In genomic region chr2:53507070-53507469, GRCh38 we compare ENCODE assay signal across 7 cellular contexts.
DNase-seq lines count a peak whose midpoint lies in the region; ATAC-seq, FAIRE-seq and TF ChIP-seq lines count a peak whose summit lies in the region.
"Not testable (repeated sequence)": the region's sequence is repeated elsewhere in the genome, so short reads cannot be mapped to it uniquely, and the experiment has no call there.

No MANE protein-coding gene starts in this region.

- H3K27me3 ChIP-seq in IMR-90 (ENCODE audit: control insufficient read depth, insufficient read depth, low read length); bronchial epithelial cell (ENCODE audit: control insufficient read depth, insufficient read depth, low read length); foreskin keratinocyte; trophoblast cell (ENCODE audit: insufficient read depth, low read length): not testable (repeated sequence)

- H4K5ac ChIP-seq in IMR-90 (ENCODE audit: low read depth, low read length), result not testable (repeated sequence)

- H4K20me1 ChIP-seq in IMR-90 (ENCODE audit: insufficient read depth, low read length), result not testable (repeated sequence)

- no CpG with 5 or more reads among the region's 3 CpGs for WGBS in IMR-90 (ENCODE audit: extremely low coverage in 2 of 2, insufficient read length in 1 of 2), 2 experiments
- WGBS in trophoblast cell (ENCODE audit: extremely low coverage, insufficient coverage, insufficient read length), result no CpG with 5 or more reads among the region's 3 CpGs

- not testable (repeated sequence) for H2BK12ac ChIP-seq in trophoblast cell (ENCODE audit: low read length)

- in situ Hi-C loops in IMR-90 (cut with MboI; ENCODE audit: low sequenced_read_pairs), result not testable (repeated sequence)

- H3K9me3 ChIP-seq in IMR-90 (ENCODE audit: control insufficient read depth, insufficient read depth, low read length); trophoblast cell (ENCODE audit: insufficient read depth, low read depth, low read length): not testable (repeated sequence)

- H3K4me3 ChIP-seq in IMR-90 (ENCODE audit: insufficient read depth, low read depth, low read length); bronchial epithelial cell (ENCODE audit: low read depth, low read length); trophoblast cell (ENCODE audit: low read depth, low read length): not testable (repeated sequence)

- H3K23ac ChIP-seq in IMR-90 (ENCODE audit: low read depth, low read length); trophoblast cell (ENCODE audit: low read length): not testable (repeated sequence)

- not testable (repeated sequence) for H3K36me3 ChIP-seq in IMR-90 (ENCODE audit: control insufficient read depth, insufficient read depth, low read length); bronchial epithelial cell (ENCODE audit: control insufficient read depth, insufficient read depth, low read length); trophoblast cell (ENCODE audit: control insufficient read depth in 1 of 2, insufficient read depth in 2 of 2, low read length in 2 of 2)

- not testable (repeated sequence) for H2AK5ac ChIP-seq in IMR-90 (ENCODE audit: low read depth, low read length); trophoblast cell (ENCODE audit: low read length)

- not testable (repeated sequence) for TF ChIP-seq RAD21 in IMR-90 (IDR thresholded peaks at IDR 0.05; ENCODE audit: low read length)

- peak overlapping the region; percentile 22; the same call in 1 of the 2 replicates for H3K4ac ChIP-seq in IMR-90 (ENCODE audit: low read depth, low read length)
- not testable (repeated sequence) for H3K4ac ChIP-seq in trophoblast cell (ENCODE audit: low read depth, low read length)

- not testable (repeated sequence) for H3K79me2 ChIP-seq in trophoblast cell (ENCODE audit: control insufficient read depth, insufficient read depth, low read length, poor library complexity)

- not testable (repeated sequence) for H2BK15ac ChIP-seq in IMR-90 (ENCODE audit: low read depth, low read length)

- TF ChIP-seq CTCF in IMR-90 (conservative IDR thresholded peaks at IDR 0.05; ENCODE audit: low read depth, low read length); bronchial epithelial cell (IDR thresholded peaks at IDR 0.05; ENCODE audit: insufficient read depth, low read length, severe bottlenecking); foreskin keratinocyte (conservative IDR thresholded peaks at IDR 0.05): not testable (repeated sequence)

- not testable (repeated sequence) for H3K56ac ChIP-seq in IMR-90 (ENCODE audit: extremely low read depth, insufficient read depth, low read length)

- H2BK20ac ChIP-seq in IMR-90 (ENCODE audit: low read depth, low read length), result not testable (repeated sequence)

- not testable (repeated sequence) for H3K27ac ChIP-seq in IMR-90 (ENCODE audit: insufficient read depth, low read length); foreskin keratinocyte; trophoblast cell (ENCODE audit: low read depth, low read length)

- not testable (repeated sequence) for H3K4me2 ChIP-seq in IMR-90 (ENCODE audit: low read depth, low read length); trophoblast cell (ENCODE audit: low read length)

- intact Hi-C loops in IMR-90 (cut with micrococcal nuclease), result not testable (repeated sequence)

- POLR2A ChIA-PET in IMR-90 (lab: Charles Lee; ENCODE audit: unreplicated experiment), result not testable (repeated sequence)

- H3K4me1 ChIP-seq in IMR-90 (ENCODE audit: control insufficient read depth, insufficient read depth, low read length), result peaks cover 10% of the 10 kb centered on the region
- H3K4me1 ChIP-seq in foreskin keratinocyte; trophoblast cell (ENCODE audit: control insufficient read depth in 1 of 2, insufficient read depth in 2 of 2, low read length in 2 of 2): not testable (repeated sequence)

- not testable (repeated sequence) for BruUV-seq in IMR-90 (replicated peaks; lab: Mats Ljungman, UMichigan)

- TF ChIP-seq POLR2A in IMR-90 (IDR thresholded peaks at IDR 0.05; ENCODE audit: low read depth, low read length), result not testable (repeated sequence)

- H3K9ac ChIP-seq in IMR-90 (ENCODE audit: low read depth, low read length); trophoblast cell (ENCODE audit: low read length): not testable (repeated sequence)

- not testable (repeated sequence) for H2AFZ ChIP-seq in IMR-90 (replicated peaks; ENCODE audit: low read length, poor library complexity); trophoblast cell (ENCODE audit: insufficient read depth, low read length, poor library complexity)

- peak; percentile 40 for FAIRE-seq in GM19239 (lab: Jason Lieb, UNC)
- FAIRE-seq in bronchial epithelial cell (lab: Jason Lieb, UNC), result not testable (repeated sequence)

- H3K14ac ChIP-seq in IMR-90 (replicated peaks; ENCODE audit: low read depth, low read length); trophoblast cell (ENCODE audit: low read length): not testable (repeated sequence)

- not testable (repeated sequence) for H3K18ac ChIP-seq in IMR-90 (ENCODE audit: low read depth, low read length); trophoblast cell (ENCODE audit: low read length)

- CTCF ChIA-PET in IMR-90 (lab: Yijun Ruan, JAX), result not testable (repeated sequence)

- ATAC-seq in IMR-90 (ENCODE audit: low read depth), result not testable (repeated sequence)
- peak; percentile 46 for ATAC-seq in foreskin keratinocyte

- dilution Hi-C loops in IMR-90 (cut with HindIII; ENCODE audit: low sequenced_read_pairs, unreplicated experiment), result not testable (repeated sequence)

- H2BK5ac ChIP-seq in IMR-90 (ENCODE audit: low read depth, low read length, poor library complexity, severe bottlenecking); trophoblast cell (ENCODE audit: low read depth, low read length, poor library complexity): not testable (repeated sequence)

- DNase-seq in EH (ENCODE audit: low read depth), result peak; percentile 35
- not testable (repeated sequence) for DNase-seq in GM19239 (ENCODE audit: insufficient read length, low spot score)
- peak; percentile 11 for DNase-seq in IMR-90
- peak; percentile 38 for DNase-seq in RPMI7951 (ENCODE audit: low read depth)
- peak; percentile 23 for DNase-seq in bronchial epithelial cell (ENCODE audit: low read depth)
- DNase-seq in foreskin keratinocyte, result peak in 1 of 2 donors; percentile 28
- DNase-seq in trophoblast cell, result peak; percentile 91 to 92

- peak overlapping the region; percentile 27; the same call in 1 of the 2 replicates for H4K91ac ChIP-seq in IMR-90 (ENCODE audit: insufficient read depth, low read depth, low read length)
- not testable (repeated sequence) for H4K91ac ChIP-seq in trophoblast cell (ENCODE audit: low read depth, low read length)

- H2BK120ac ChIP-seq in IMR-90 (ENCODE audit: low read depth, low read length), result peak overlapping the region; percentile 90
- H2BK120ac ChIP-seq in trophoblast cell (ENCODE audit: insufficient read depth, low read length, poor library complexity), result not testable (repeated sequence)

- H4K8ac ChIP-seq in IMR-90 (ENCODE audit: low read depth in 2 of 2, low read length in 2 of 2); trophoblast cell (ENCODE audit: low read depth, low read length): not testable (repeated sequence)

- not testable (repeated sequence) for H3K79me1 ChIP-seq in IMR-90 (ENCODE audit: low read depth in 1 of 2, low read length in 2 of 2); trophoblast cell (ENCODE audit: low read length)

- not testable (repeated sequence) for H3K9me1 ChIP-seq in IMR-90 (ENCODE audit: insufficient read depth, low read length)

- H2AK9ac ChIP-seq in IMR-90 (replicated peaks; ENCODE audit: low read depth, low read length, poor library complexity), result not testable (repeated sequence)

- not testable (repeated sequence) for H4K12ac ChIP-seq in trophoblast cell (ENCODE audit: low read depth, low read length)
